1 cellular context compared by ENCODE assay signal in genomic region chr2:213220967-213221603, GRCh38.
TF ChIP-seq lines count a peak whose summit lies in the region.

No MANE protein-coding gene starts in this region.

TF ChIP-seq in GM12878, 131 proteins besides CTCF, POLR2A, EP300 and RAD21 (continued from another document):
- TF ChIP-seq, protein P1, sequence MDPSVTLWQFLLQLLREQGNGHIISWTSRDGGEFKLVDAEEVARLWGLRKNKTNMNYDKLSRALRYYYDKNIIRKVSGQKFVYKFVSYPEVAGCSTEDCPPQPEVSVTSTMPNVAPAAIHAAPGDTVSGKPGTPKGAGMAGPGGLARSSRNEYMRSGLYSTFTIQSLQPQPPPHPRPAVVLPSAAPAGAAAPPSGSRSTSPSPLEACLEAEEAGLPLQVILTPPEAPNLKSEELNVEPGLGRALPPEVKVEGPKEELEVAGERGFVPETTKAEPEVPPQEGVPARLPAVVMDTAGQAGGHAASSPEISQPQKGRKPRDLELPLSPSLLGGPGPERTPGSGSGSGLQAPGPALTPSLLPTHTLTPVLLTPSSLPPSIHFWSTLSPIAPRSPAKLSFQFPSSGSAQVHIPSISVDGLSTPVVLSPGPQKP (IDR thresholded peaks at IDR 0.05; ENCODE audit: low read depth, low read length), result no peak
- TF ChIP-seq CBX5 (IDR thresholded peaks at IDR 0.05; ENCODE audit: low read depth) (no peak), DPF2 (IDR thresholded peaks at IDR 0.05) (no peak)
TF ChIP-seq in GM12878: peak in this region for 0.
